17 cellular contexts compared by ENCODE assay signal in genomic region chr6:36722365-36722764, GRCh38. TPM values are rescaled to one million over a fixed set of nuclear protein-coding genes. Genes with fewer than 3 reads are reported as not detected.
"Had no signal": no experiment of that assay in that cellular context is flagged by ENCODE, and none has a peak within 500 bp of the region (broad histone marks: within the 10 kb centered on the region; RNA-seq: fewer than 3 reads in every experiment).

No MANE protein-coding gene starts in this region.

- H3K36me3 ChIP-seq: heart right ventricle, neural progenitor cell, sigmoid colon had no signal

- H3K9me3 Mint-ChIP-seq: naive thymus-derived CD4-positive, alpha-beta T cell; neural progenitor cell had no signal

- H3K4me3 ChIP-seq: heart right ventricle, neural progenitor cell, sigmoid colon, skin epidermis had no signal

- DNase-seq: cerebellar nuclear complex; dermis blood vessel endothelial cell; erythroblast; heart right ventricle; hypothalamus; kidney glomerular epithelial cell; naive thymus-derived CD4-positive, alpha-beta T cell; occipital lobe; sigmoid colon; stimulated activated CD4-positive, alpha-beta T cell treated with anti-CD3 and anti-CD28 coated beads, Interleukin-12 subunit alpha, Interleukin-12 subunit beta, amount 100 ng/mL, for 4 hours; stimulated activated naive CD4-positive, alpha-beta T cell treated with Interleukin-2 at 50 U/mL for 16 hours; trophoblast cell had no signal

- H3K27ac ChIP-seq: heart right ventricle, neural progenitor cell, sigmoid colon, skin epidermis had no signal

- H3K4me3 Mint-ChIP-seq: naive thymus-derived CD4-positive, alpha-beta T cell; neural progenitor cell had no signal

- H3K27me3 ChIP-seq: heart right ventricle, neural progenitor cell, sigmoid colon had no signal

- H3K27ac Mint-ChIP-seq: naive thymus-derived CD4-positive, alpha-beta T cell; neural progenitor cell had no signal

- H3K4me1 ChIP-seq: sigmoid colon had no signal

- H3K9ac ChIP-seq: neural progenitor cell had no signal

- ATAC-seq: heart right ventricle; naive thymus-derived CD4-positive, alpha-beta T cell had no signal

- H3K4me2 ChIP-seq: neural progenitor cell had no signal

- H3K9me3 ChIP-seq: heart right ventricle, sigmoid colon had no signal

- H3K36me3 Mint-ChIP-seq: naive thymus-derived CD4-positive, alpha-beta T cell; neural progenitor cell had no signal

RNA-seq across cellular contexts. Expression of gene RAB44, which starts 24.7 kb away (rescaled TPM):
- total RNA-seq: frontal cortex, occipital lobe, pulmonary artery endothelial cell had no signal
- polyA plus RNA-seq: fibroblast of lung; naive thymus-derived CD4-positive, alpha-beta T cell had no signal
